ENCODE assay signal across 11 cellular contexts in the genomic region with DNA sequence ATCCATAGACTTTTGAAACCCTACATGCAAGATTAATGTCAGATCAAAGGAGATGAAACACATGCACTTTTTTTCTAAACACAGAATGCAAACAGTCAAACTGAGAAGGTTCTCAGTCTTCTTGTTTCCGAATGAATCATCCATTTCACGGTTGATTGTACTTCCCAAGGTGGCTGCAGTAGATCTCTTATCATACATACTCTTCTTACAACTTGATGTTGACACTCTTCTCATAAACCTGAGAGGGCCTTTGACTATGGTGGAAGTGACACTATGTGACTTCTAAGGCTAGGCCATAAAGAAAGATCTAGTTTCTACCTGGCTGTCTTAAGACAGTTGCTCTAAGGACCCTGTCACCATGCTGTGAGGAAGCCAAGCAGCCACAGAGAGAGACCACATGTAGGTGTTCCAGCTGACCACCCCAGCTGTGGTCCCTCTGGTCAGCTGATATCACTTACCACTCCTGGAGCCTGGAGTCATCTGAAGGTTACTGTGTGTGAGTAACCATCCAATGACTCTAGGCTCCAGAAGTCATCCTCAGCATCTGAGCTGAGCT.
A peak's percentile ranks its signal among the peaks of the same experiment; 100 is the strongest.
DNase-seq lines count a peak whose midpoint lies in the region; ATAC-seq, FAIRE-seq and TF ChIP-seq lines count a peak whose summit lies in the region.
"Had no signal": no experiment of that assay in that cellular context is flagged by ENCODE, and none has a peak within 500 bp of the region (broad histone marks: within the 10 kb centered on the region; RNA-seq: fewer than 3 reads in every experiment).

No MANE protein-coding gene starts in this region.

- DNase-seq in GM12892 (ENCODE audit: insufficient read length) (peak; percentile 13), head of caudate nucleus (no peak), lower leg skin (ENCODE audit: low spot score in 2 of 2) (no peak), COR-L47 (lab: John Stamatoyannopoulos, UW) (no peak), coronary artery (ENCODE audit: low spot score) (no peak)
- DNase-seq in activated T-cell treated with anti-CD3 and anti-CD28 coated beads, Interleukin-2, amount 50 U/mL, for 48 hours, result peak; percentile 43 to 52
- DNase-seq: amygdala, DND-41, T-cell had no signal

- 25 to 84% methylated on average over 2 of the region's 2 CpGs for WGBS in lower leg skin, 2 donors

- no peak for TF ChIP-seq CTCF in lower leg skin (IDR thresholded peaks at IDR 0.05)
- TF ChIP-seq CTCF in coronary artery (IDR thresholded peaks at IDR 0.05), result no peak

- intact Hi-C loops in head of caudate nucleus (cut with DNase I), result no loop called here
- intact Hi-C loops in lower leg skin (cut with DNase I; ENCODE audit: low total_unique reads), result no loop called here

- H3K4me3 ChIP-seq in lower leg skin (ENCODE audit: low read depth, poor library complexity, severe bottlenecking), result no peak overlapping the region
- H3K4me3 ChIP-seq in coronary artery, result no peak overlapping the region

- H3K27ac ChIP-seq in coronary artery, result no peak overlapping the region

- peak; percentile 85 for ATAC-seq in GM19372 (IDR thresholded peaks at IDR 0.05; ENCODE audit: low read depth, unreplicated experiment)
- peak; percentile 91 for ATAC-seq in HG02981 (IDR thresholded peaks at IDR 0.05; ENCODE audit: unreplicated experiment)
- ATAC-seq: T-cell had no signal

- peak; percentile 80 for FAIRE-seq in GM12892 (lab: Jason Lieb, UNC)

- TF ChIP-seq POLR2A in GM12892 (IDR thresholded peaks at IDR 0.05; ENCODE audit: low read depth, low read length) (no peak), lower leg skin (IDR thresholded peaks at IDR 0.05) (no peak)

Comparison
In these comparisons a context has a peak if more than half of its experiments do, and no peak if none do; other contexts are left out.
1. DNase-seq: peak in GM12892 (single experiment) and activated T-cell treated with anti-CD3 and anti-CD28 coated beads, Interleukin-2, amount 50 U/mL, for 48 hours (2 of 2); none in head of caudate nucleus (0 of 42), lower leg skin (0 of 2), COR-L47 (single experiment) and coronary artery (single experiment).